Comparison of ENCODE assay signal across 29 cellular contexts in the genomic region with DNA sequence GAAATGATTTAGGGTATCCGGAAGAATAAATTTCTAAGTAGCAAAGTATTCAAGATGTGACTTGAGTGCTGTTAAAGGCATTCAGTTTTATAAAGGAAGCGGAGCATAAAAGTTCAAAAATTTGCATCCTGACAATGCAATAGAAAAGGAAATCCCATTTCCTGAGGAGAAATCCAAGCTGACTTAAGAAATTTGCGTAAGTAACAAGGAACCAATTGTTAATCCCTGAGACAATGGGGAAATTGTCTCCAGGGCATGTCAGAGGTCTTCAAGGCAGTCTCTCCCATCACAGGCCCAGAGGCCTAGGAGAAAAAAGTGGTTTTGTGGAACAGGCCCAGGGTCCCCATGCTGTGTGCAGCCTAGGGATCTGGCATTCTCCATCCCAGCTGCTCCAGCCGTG.
"Had no signal": no experiment of that assay in that cellular context is flagged by ENCODE, and none has a peak within 500 bp of the region (broad histone marks: within the 10 kb centered on the region; RNA-seq: fewer than 3 reads in every experiment).

No MANE protein-coding gene starts in this region.

- H3K36me3 ChIP-seq: neural progenitor cell, ovary, right lobe of liver, sigmoid colon, suprapubic skin, tibial artery, transverse colon, upper lobe of right lung, uterus had no signal

- H3K9me3 ChIP-seq: ovary, psoas muscle, right lobe of liver, sigmoid colon, suprapubic skin, testis, tibial artery, transverse colon, upper lobe of right lung, uterus had no signal

- H3K4me1 Mint-ChIP-seq: stimulated activated effector memory CD8-positive, alpha-beta T cell treated with anti-CD3 and anti-CD28 coated beads, Interleukin-12 subunit alpha, Interleukin-12 subunit beta, amount 100 ng/mL, for 72 hours; stimulated activated naive B cell treated with anti-CD40 and anti-IgM and Interleukin-4, amounts not matched to agents 10 μg/mL and 1 μg/mL and 100 μg/mL, for 72 hours had no signal

- DNase-seq: natural killer cell; occipital lobe; ovary; posterior cingulate gyrus; psoas muscle; right cardiac atrium; right lobe of liver; sigmoid colon; small intestine; stimulated activated CD4-positive, alpha-beta T cell treated with anti-CD3 and anti-CD28 coated beads, Interleukin-15, amount 100 ng/mL, for 24 hours; stimulated activated CD4-positive, alpha-beta T cell treated with anti-CD3 and anti-CD28 coated beads, Interleukin-2, amount 100 ng/mL, for 24 hours; stimulated activated CD4-positive, alpha-beta T cell treated with anti-CD3 and anti-CD28 coated beads, Interleukin-2, amount 100 ng/mL, for 48 hours; stimulated activated CD4-positive, alpha-beta T cell treated with anti-CD3 and anti-CD28 coated beads, Interleukin-4, amount 100 ng/mL, for 24 hours; stimulated activated naive B cell treated with anti-CD40 and anti-IgM and Interleukin-4, amounts not matched to agents 10 μg/mL and 1 μg/mL and 100 μg/mL, for 72 hours; stimulated activated naive CD8-positive, alpha-beta T cell treated with anti-CD3 and anti-CD28 coated beads, Interleukin-15, amount 100 ng/mL, for 72 hours; stimulated activated naive CD8-positive, alpha-beta T cell treated with anti-CD3 and anti-CD28 coated beads, Interleukin-15, Interleukin-2, amounts not matched to agents 100 U/mL and 50 U/mL, for 24 hours; substantia nigra; testis; tibial artery; transverse colon; upper lobe of right lung; uterus had no signal

- H3K27ac ChIP-seq: neural progenitor cell, ovary, parathyroid adenoma, psoas muscle, right lobe of liver, sigmoid colon, suprapubic skin, testis, tibial artery, transverse colon, upper lobe of right lung, uterus had no signal

- H3K4me3 Mint-ChIP-seq: natural killer cell; nephron; neural progenitor cell; stimulated activated effector memory CD8-positive, alpha-beta T cell treated with anti-CD3 and anti-CD28 coated beads, Interleukin-12 subunit alpha, Interleukin-12 subunit beta, amount 100 ng/mL, for 72 hours; stimulated activated naive B cell treated with anti-CD40 and anti-IgM and Interleukin-4, amounts not matched to agents 10 μg/mL and 1 μg/mL and 100 μg/mL, for 72 hours; stimulated activated naive CD8-positive, alpha-beta T cell treated with anti-CD3 and anti-CD28 coated beads, Interleukin-15, amount 100 ng/mL, for 72 hours; type B pancreatic cell had no signal

- H3K36me3 Mint-ChIP-seq: natural killer cell; neural progenitor cell; stimulated activated effector memory CD8-positive, alpha-beta T cell treated with anti-CD3 and anti-CD28 coated beads, Interleukin-12 subunit alpha, Interleukin-12 subunit beta, amount 100 ng/mL, for 72 hours; type B pancreatic cell had no signal

- H3K9ac ChIP-seq: neural progenitor cell, parathyroid adenoma had no signal

- H3K9me3 Mint-ChIP-seq: natural killer cell had no signal

- H3K4me3 ChIP-seq: neural progenitor cell, ovary, psoas muscle, right lobe of liver, sigmoid colon, suprapubic skin, testis, tibial artery, transverse colon, upper lobe of right lung, uterus had no signal

- H3K27me3 ChIP-seq: neural progenitor cell, ovary, right lobe of liver, suprapubic skin, testis, transverse colon, upper lobe of right lung, uterus had no signal

- H3K4me1 ChIP-seq: neural progenitor cell, parathyroid adenoma, psoas muscle, right lobe of liver, sigmoid colon, suprapubic skin, testis, transverse colon, upper lobe of right lung, uterus had no signal

- H3K27ac Mint-ChIP-seq: natural killer cell; nephron; neural progenitor cell; progenitor cell of endocrine pancreas; stimulated activated effector memory CD8-positive, alpha-beta T cell treated with anti-CD3 and anti-CD28 coated beads, Interleukin-12 subunit alpha, Interleukin-12 subunit beta, amount 100 ng/mL, for 72 hours; stimulated activated naive B cell treated with anti-CD40 and anti-IgM and Interleukin-4, amounts not matched to agents 10 μg/mL and 1 μg/mL and 100 μg/mL, for 72 hours; stimulated activated naive CD8-positive, alpha-beta T cell treated with anti-CD3 and anti-CD28 coated beads, Interleukin-15, amount 100 ng/mL, for 72 hours; type B pancreatic cell had no signal
